19 cellular contexts compared by ENCODE assay signal in the genomic region with DNA sequence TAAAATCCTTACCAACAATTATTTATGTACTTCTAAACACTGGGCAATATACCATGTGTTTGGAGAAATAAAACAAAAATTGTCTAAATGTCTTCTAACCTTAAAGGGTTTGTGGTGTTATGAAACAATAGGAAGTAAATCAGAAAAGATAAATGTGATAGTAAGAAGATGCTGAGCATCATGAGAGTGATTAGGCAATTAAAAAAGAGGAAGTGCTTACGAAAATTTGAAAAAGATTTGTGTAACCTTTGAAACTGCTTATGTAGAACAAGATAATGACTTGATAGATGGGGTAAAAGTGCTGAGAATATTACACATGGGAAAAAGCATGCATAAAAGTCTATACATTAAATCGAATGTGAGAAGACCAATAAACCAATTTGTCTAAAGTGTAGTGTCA.
"Had no signal": no experiment of that assay in that cellular context is flagged by ENCODE, and none has a peak within 500 bp of the region (broad histone marks: within the 10 kb centered on the region; RNA-seq: fewer than 3 reads in every experiment).

No MANE protein-coding gene starts in this region.

- H3K36me3 ChIP-seq: Peyer's patch had no signal

- DNase-seq: activated CD4-positive, alpha-beta memory T cell treated with anti-CD3 and anti-CD28 coated beads for 36 hours; activated CD4-positive, alpha-beta T cell treated with anti-CD3 and anti-CD28 coated beads, Interleukin-2, amount 10 ng/mL, durations not matched to agents 7 days and 5 days; activated CD4-positive, CD25-positive, alpha-beta regulatory T cell; activated CD8-positive, alpha-beta memory T cell treated with anti-CD3 and anti-CD28 coated beads for 24 hours; activated effector memory CD4-positive, alpha-beta T cell treated with anti-CD3 and anti-CD28 coated beads, Interleukin-2, amount 50 U/mL, for 16 hours; activated naive CD4-positive, alpha-beta T cell treated with Interleukin-2 at 50 U/mL for 16 hours; activated T-cell treated with anti-CD3 and anti-CD28 coated beads, Interleukin-2, amount 50 U/mL, for 4 hours; amygdala; NCI-H1092; NCI-H1417; NCI-H2029 treated with DMSO at 0.1 percent for 48 hours; NCI-H446; NCI-H524; Peyer's patch; Right ventricle myocardium superior; T-helper 1 cell had no signal

- H3K4me3 ChIP-seq: Peyer's patch had no signal

- H3K27ac ChIP-seq: Peyer's patch, RWPE1, VCaP had no signal

- H3K27me3 ChIP-seq: Peyer's patch had no signal

- ATAC-seq: activated naive CD4-positive, alpha-beta T cell treated with anti-CD3 and anti-CD28 coated beads, Interleukin-2, amount 50 U/mL, for 72 hours; activated T-cell treated with anti-CD3 and anti-CD28 coated beads, Interleukin-2, amount 50 U/mL, for 4 hours had no signal

- H3K4me1 ChIP-seq: Peyer's patch had no signal

- H3K9me3 ChIP-seq: Peyer's patch had no signal
